Comparison of ENCODE assay signal across 8 cellular contexts in genomic region chr2:197628043-197628500, GRCh38.
DNase-seq lines count a peak whose midpoint lies in the region; ATAC-seq and TF ChIP-seq lines count a peak whose summit lies in the region.

No MANE protein-coding gene starts in this region.

- no peak for TF ChIP-seq CTCF in fibroblast of pulmonary artery (IDR thresholded peaks at IDR 0.05; ENCODE audit: low read length, missing control alignments)
- TF ChIP-seq CTCF in WERI-Rb-1 (IDR thresholded peaks at IDR 0.05; ENCODE audit: low read depth, low read length) = no peak

- no peak overlapping the region for H3K9ac ChIP-seq in HUES48 (ENCODE audit: low read depth, low read length)

- H3K36me3 ChIP-seq in HUES48 (ENCODE audit: control insufficient read depth, insufficient read depth, low read length) (no peaks in the 10 kb centered on the region), WERI-Rb-1 (no peaks in the 10 kb centered on the region)

- DNase-seq in fibroblast of pulmonary artery (ENCODE audit: low read depth) (peak; percentile 39), WERI-Rb-1 (no peak), GM19238 (ENCODE audit: insufficient read length, low spot score) (no peak), NCI-H345 treated with DMSO at 0.1 percent for 48 hours (lab: John Stamatoyannopoulos, UW; ENCODE audit: unreplicated experiment) (no peak), NOMO-1 (lab: John Stamatoyannopoulos, UW; ENCODE audit: unreplicated experiment in 2 of 2) (no peak)

- H3K4me3 ChIP-seq in HUES48 (ENCODE audit: low read depth, low read length) = no peak overlapping the region
- H3K4me3 ChIP-seq in fibroblast of pulmonary artery (replicated peaks; ENCODE audit: low read depth, low read length) = no peak overlapping the region
- H3K4me3 ChIP-seq in skin epidermis = no peak overlapping the region
- no peak overlapping the region for H3K4me3 ChIP-seq in WERI-Rb-1 (ENCODE audit: low read depth, low read length)

- H3K27me3 ChIP-seq in HUES48 (ENCODE audit: control insufficient read depth, insufficient read depth, low read length) (no peaks in the 10 kb centered on the region), WERI-Rb-1 (ENCODE audit: insufficient read depth, low read depth, severe bottlenecking) (no peaks in the 10 kb centered on the region)

- peaks cover 10% of the 10 kb centered on the region for H3K4me1 ChIP-seq in HUES48 (ENCODE audit: control insufficient read depth, insufficient read depth, low read length)

- H3K27ac ChIP-seq in HUES48 (ENCODE audit: low read depth, low read length) (peak overlapping the region; percentile 33), skin epidermis (peak overlapping the region in 15 of 21 experiments; percentile 2 to 68 (median 41)), WERI-Rb-1 (no peak overlapping the region)

- H3K9me3 ChIP-seq in HUES48 (ENCODE audit: control insufficient read depth, insufficient read depth, low read length) (no peaks in the 10 kb centered on the region), WERI-Rb-1 (ENCODE audit: severe bottlenecking) (no peaks in the 10 kb centered on the region)

- peak; percentile 47 for ATAC-seq in GM21367 (IDR thresholded peaks at IDR 0.05; ENCODE audit: unreplicated experiment)
